Comparison of ENCODE assay signal across 8 cellular contexts in the genomic region with DNA sequence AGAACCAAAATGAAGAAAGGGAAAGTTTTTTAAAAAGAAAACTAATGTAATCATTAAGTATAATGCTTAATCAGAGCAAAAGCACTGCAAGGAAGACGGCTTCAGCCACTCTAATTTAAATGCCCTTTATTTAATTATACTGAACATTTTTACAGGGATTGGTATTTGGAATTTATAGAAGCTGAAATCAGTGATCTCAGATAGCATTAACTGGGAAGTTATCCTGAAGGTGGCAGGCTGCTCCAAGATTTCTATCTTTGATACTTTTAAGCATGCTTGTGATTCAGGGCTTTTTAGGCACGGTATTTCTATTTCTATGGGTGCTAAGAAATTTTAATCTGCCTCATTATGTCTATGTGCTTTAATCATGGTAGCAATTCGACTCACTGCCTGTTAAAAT. TPM values are rescaled to one million over a fixed set of nuclear protein-coding genes. Genes with fewer than 3 reads are reported as not detected.
DNase-seq lines count a peak whose midpoint lies in the region; ATAC-seq and TF ChIP-seq lines count a peak whose summit lies in the region.

No MANE protein-coding gene starts in this region.

- peak in 5 of 6 experiments; percentile 7 to 73 (median 63) for TF ChIP-seq CTCF in Peyer's patch (IDR thresholded peaks at IDR 0.05)

- POLR2A ChIA-PET in naive thymus-derived CD8-positive, alpha-beta T cell (lab: Charles Lee): interaction anchor here (2.1 to 4.1 kb wide), 2 partner anchors 23 to 26 kb away, joined by 6 to 44 read pairs; a partner anchor contains a TSS

- H3K27ac Mint-ChIP-seq in naive thymus-derived CD8-positive, alpha-beta T cell: peak overlapping the region in 8 of 10 donors; percentile 87 to 99 (median 94)

- H3K4me3 Mint-ChIP-seq in naive thymus-derived CD8-positive, alpha-beta T cell: peak overlapping the region in 6 of 10 donors; percentile 88 to 99 (median 95)

- no peak for ATAC-seq in naive thymus-derived CD8-positive, alpha-beta T cell
- ATAC-seq in HG03469 (IDR thresholded peaks at IDR 0.05; ENCODE audit: unreplicated experiment): no peak

- H3K36me3 ChIP-seq in Peyer's patch: peaks cover 0 to 11% (median 0%) of the 10 kb centered on the region in 3 donors

- TF ChIP-seq POLR2A in Peyer's patch (IDR thresholded peaks at IDR 0.05): no peak

- H3K27ac ChIP-seq in Peyer's patch: peak overlapping the region in 2 of 4 donors; percentile 88 to 93
- H3K27ac ChIP-seq in epithelial cell of prostate: peak overlapping the region; percentile 70

- peaks cover 11 to 42% (median 30%) of the 10 kb centered on the region in 4 donors for H3K4me1 Mint-ChIP-seq in naive thymus-derived CD8-positive, alpha-beta T cell

- peaks cover 0 to 20% (median 3%) of the 10 kb centered on the region in 3 donors for H3K36me3 Mint-ChIP-seq in naive thymus-derived CD8-positive, alpha-beta T cell

- peaks cover 0 to 28% (median 8%) of the 10 kb centered on the region in 4 donors for H3K4me1 ChIP-seq in Peyer's patch

- no peaks in the 10 kb centered on the region for H3K27me3 ChIP-seq in Peyer's patch

- no peak overlapping the region for H3K4me3 ChIP-seq in Peyer's patch

- H3K9me3 Mint-ChIP-seq in naive thymus-derived CD8-positive, alpha-beta T cell: no peaks in the 10 kb centered on the region

- H3K9me3 ChIP-seq in Peyer's patch: no peaks in the 10 kb centered on the region

- peak; percentile 58 for DNase-seq in COLO829 (ENCODE audit: low spot score)
- peak; percentile 15 for DNase-seq in HS-5 (ENCODE audit: low read depth)
- no peak for DNase-seq in Peyer's patch
- DNase-seq in epithelial cell of prostate (ENCODE audit: low read depth, low spot score): no peak
- no peak for DNase-seq in naive thymus-derived CD8-positive, alpha-beta T cell
- DNase-seq in stimulated activated naive CD4-positive, alpha-beta T cell treated with Interleukin-2 at 50 U/mL for 16 hours (lab: John Stamatoyannopoulos, UW): no peak
- DNase-seq in GM19238 (ENCODE audit: insufficient read length, low spot score): no peak

- peaks cover 0 to 4% (median 0%) of the 10 kb centered on the region in 5 donors for H3K27me3 Mint-ChIP-seq in naive thymus-derived CD8-positive, alpha-beta T cell

RNA-seq across cellular contexts. Expression of a gene that starts 1.3 kb away (rescaled TPM):
- 10 to 100 TPM; 13.2 to 18.9 (median 15.3) TPM for total RNA-seq in Peyer's patch
- 10 to 100 TPM; 19.6 to 26.6 TPM for total RNA-seq in naive thymus-derived CD8-positive, alpha-beta T cell
- 10 to 100 TPM; 70.7 to 95.2 (median 86.3) TPM for polyA plus RNA-seq in naive thymus-derived CD8-positive, alpha-beta T cell

RNA-seq across cellular contexts. Expression of a gene that starts 25.5 kb away (rescaled TPM):
- total RNA-seq in Peyer's patch: 1 to 10 TPM; 1.7 to 4.2 (median 2.4) TPM
- 1 to 10 TPM; 3.9 to 4.8 TPM for total RNA-seq in naive thymus-derived CD8-positive, alpha-beta T cell
- 1 to 10 TPM; 1.0 to 2.5 (median 1.7) TPM for polyA plus RNA-seq in naive thymus-derived CD8-positive, alpha-beta T cell

Comparison
In these comparisons a context has a peak if more than half of its experiments do, and no peak if none do; other contexts are left out.
1. DNase-seq: peak in COLO829 (single experiment) and HS-5 (single experiment); none in Peyer's patch (0 of 3), epithelial cell of prostate (single experiment), naive thymus-derived CD8-positive, alpha-beta T cell (0 of 10), stimulated activated naive CD4-positive, alpha-beta T cell treated with Interleukin-2 at 50 U/mL for 16 hours (single experiment) and GM19238 (single experiment).